Comparison of ENCODE assay signal across 8 cellular contexts in the genomic region with DNA sequence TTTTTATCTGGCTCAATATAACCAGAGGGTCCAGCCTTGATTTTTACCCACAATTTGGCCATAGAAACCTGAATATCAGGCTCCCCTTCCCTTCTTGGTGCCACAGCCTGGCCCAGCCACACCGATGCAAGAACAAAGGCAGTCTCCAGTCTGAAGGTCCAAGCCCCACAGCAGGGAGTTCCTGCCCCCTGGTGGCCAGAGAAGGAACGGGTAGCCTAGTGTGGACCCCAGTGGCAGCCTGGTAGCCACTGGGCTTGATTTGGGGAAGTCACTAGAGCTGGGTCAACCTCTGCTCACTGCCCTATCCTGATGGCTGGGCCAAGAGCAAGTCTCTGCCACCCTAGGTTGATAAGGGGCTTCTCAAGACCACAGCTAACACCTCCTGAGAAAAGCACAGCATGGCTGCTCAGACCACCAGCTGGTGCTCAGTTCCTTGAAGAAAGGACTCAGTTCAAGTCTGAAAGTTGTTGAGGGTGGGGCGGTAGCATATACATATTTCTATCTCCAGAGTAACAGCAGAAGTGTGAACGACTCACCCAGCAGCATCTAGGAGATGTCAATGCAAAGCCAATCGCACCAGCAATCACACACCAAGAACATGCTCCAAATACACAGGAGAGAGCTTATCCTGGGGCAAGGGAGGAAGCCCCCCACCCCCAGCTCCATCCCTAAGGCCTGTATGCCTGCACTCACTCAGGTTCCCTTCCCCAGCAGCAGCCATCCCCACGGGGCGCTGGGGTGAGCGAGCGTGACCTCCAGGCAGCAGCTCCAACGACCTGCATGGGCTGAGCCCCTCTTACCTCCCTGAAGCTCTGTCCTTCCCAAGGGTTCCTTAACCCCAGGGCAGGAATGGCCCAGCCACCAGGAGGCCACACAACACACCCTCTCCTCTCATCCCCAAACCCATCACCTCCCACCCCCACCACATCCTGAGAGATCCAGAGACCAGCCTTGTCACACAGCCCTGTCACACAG. TPM values are rescaled to one million over a fixed set of nuclear protein-coding genes. Genes with fewer than 3 reads are reported as not detected.
DNase-seq lines count a peak whose midpoint lies in the region; ATAC-seq and TF ChIP-seq lines count a peak whose summit lies in the region.

No MANE protein-coding gene starts in this region.

- TF ChIP-seq POLR2A in erythroblast (IDR thresholded peaks at IDR 0.05; ENCODE audit: low read length) = no peak

- H3K9me3 ChIP-seq in OCI-LY1 (ENCODE audit: low read length) = no peaks in the 10 kb centered on the region

- H3K9me2 ChIP-seq in OCI-LY1 (ENCODE audit: low read depth, low read length) = no peaks in the 10 kb centered on the region

- no peaks in the 10 kb centered on the region for H4K20me1 ChIP-seq in OCI-LY1 (ENCODE audit: insufficient read depth, low read length)

- H3K4me1 ChIP-seq in OCI-LY1 (ENCODE audit: insufficient read depth, low read length, severe bottlenecking) = peaks cover 21% of the 10 kb centered on the region

- H3K4me3 ChIP-seq in OCI-LY1 (ENCODE audit: low read depth, low read length, poor library complexity, severe bottlenecking) = no peak overlapping the region

- peak; percentile 98 for TF ChIP-seq CTCF in OCI-LY1 (IDR thresholded peaks at IDR 0.05; ENCODE audit: low read length)

- no peaks in the 10 kb centered on the region for H3K27me3 ChIP-seq in OCI-LY1 (ENCODE audit: insufficient read depth, low read length)

- H3K4me2 ChIP-seq in OCI-LY1 (ENCODE audit: low read length) = no peak overlapping the region

- H3K79me2 ChIP-seq in OCI-LY1 (ENCODE audit: insufficient read depth, low read length) = no peaks in the 10 kb centered on the region

- H3K9ac ChIP-seq in OCI-LY1 (ENCODE audit: low read length) = no peak overlapping the region

- H3F3A ChIP-seq in OCI-LY1 (ENCODE audit: insufficient read depth, low read length) = no peaks in the 10 kb centered on the region

- DNase-seq in GM03348 (ENCODE audit: low spot score) (peak; percentile 91), activated T-cell treated with anti-CD3 and anti-CD28 coated beads for 1 hour (ENCODE audit: low read depth) (peak; percentile 83), erythroblast (lab: John Stamatoyannopoulos, UW) (peak; percentile 78 to 88), mucosa of gallbladder (ENCODE audit: low spot score) (peak; percentile 88)
- peak; percentile 56 to 79 for DNase-seq in stimulated activated CD8-positive, alpha-beta memory T cell treated with anti-CD3 and anti-CD28 coated beads, Interleukin-7, amount 100 ng/mL, for 1 hour (ENCODE audit: low read depth in 2 of 2)

- H3K27ac ChIP-seq in OCI-LY1 (ENCODE audit: low read depth, low read length, poor library complexity, severe bottlenecking) = no peak overlapping the region

- no peak overlapping the region for H2AFZ ChIP-seq in OCI-LY1 (ENCODE audit: low read length)

- peak; percentile 54 for ATAC-seq in HG03108 (IDR thresholded peaks at IDR 0.05; ENCODE audit: unreplicated experiment)
- no peak for ATAC-seq in HG02840 (IDR thresholded peaks at IDR 0.05; ENCODE audit: low FRiP score, unreplicated experiment)

- peaks cover 34% of the 10 kb centered on the region for H3K36me3 ChIP-seq in OCI-LY1 (ENCODE audit: insufficient read depth, low read length)

RNA-seq across cellular contexts. Expression of a gene that starts 7.6 kb away (rescaled TPM):
- total RNA-seq in mucosa of gallbladder = 4.3 TPM

RNA-seq across cellular contexts. Expression of a gene that starts 14.6 kb away (rescaled TPM):
- not detected for total RNA-seq in mucosa of gallbladder

RNA-seq across cellular contexts. Expression of a gene that starts 45.0 kb away (rescaled TPM):
- 181 TPM for total RNA-seq in mucosa of gallbladder

RNA-seq across cellular contexts. Expression of a gene that starts 46.1 kb away (rescaled TPM):
- total RNA-seq in mucosa of gallbladder = 9.4 TPM
